19 cellular contexts compared by ENCODE assay signal in the genomic region with DNA sequence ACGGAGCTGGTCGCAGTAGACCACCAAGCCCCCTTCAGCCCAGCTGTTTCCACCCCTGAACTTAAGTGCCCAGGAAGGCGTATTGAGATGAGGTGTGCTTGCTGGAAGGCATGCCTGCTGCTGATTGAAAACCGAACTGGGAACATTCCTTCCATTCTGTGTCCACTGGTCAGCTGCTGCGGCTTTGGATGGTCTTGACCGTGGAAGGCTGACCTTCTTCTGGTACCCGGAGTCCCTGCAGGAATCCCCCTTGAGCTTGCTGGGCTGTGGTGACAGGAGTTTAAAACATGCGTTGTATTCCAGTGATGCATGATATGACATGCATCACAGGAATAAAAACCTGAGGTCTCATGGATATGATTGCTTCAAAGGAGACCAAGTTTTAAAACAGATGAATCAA. TPM values are rescaled to one million over a fixed set of nuclear protein-coding genes. Genes with fewer than 3 reads are reported as not detected.
A peak's percentile ranks its signal among the peaks of the same experiment; 100 is the strongest.
DNase-seq lines count a peak whose midpoint lies in the region; ATAC-seq and TF ChIP-seq lines count a peak whose summit lies in the region.
"Had no signal": no experiment of that assay in that cellular context is flagged by ENCODE, and none has a peak within 500 bp of the region (broad histone marks: within the 10 kb centered on the region; RNA-seq: fewer than 3 reads in every experiment).

No MANE protein-coding gene starts in this region.

- no peak overlapping the region for H3K14ac ChIP-seq in trophoblast cell (ENCODE audit: low read length)

- no peak overlapping the region for H3K4me2 ChIP-seq in trophoblast cell (ENCODE audit: low read length)

- no peak for ATAC-seq in activated T-cell treated with anti-CD3 and anti-CD28 coated beads, Interleukin-2, amount 50 U/mL, for 72 hours (replicated peaks in 1 of 2)
- ATAC-seq in activated T-cell treated with anti-CD3 and anti-CD28 coated beads, Interleukin-2, amount 50 U/mL, for 4 hours: no peak
- ATAC-seq in GM21367 (IDR thresholded peaks at IDR 0.05; ENCODE audit: unreplicated experiment): no peak
- ATAC-seq: SK-N-SH treated with all-trans-retinoic acid at 6 μM for 48 hours had no signal

- H4K8ac ChIP-seq in trophoblast cell (ENCODE audit: low read depth, low read length): no peak overlapping the region

- intact Hi-C loops in Calu3 (cut with micrococcal nuclease; ENCODE audit: unreplicated experiment): no loop called here
- intact Hi-C loops in esophagus muscularis mucosa (cut with DNase I): no loop called here
- intact Hi-C loops in transverse colon (cut with DNase I; ENCODE audit: low total_unique reads): no loop called here

- WGBS in esophagus muscularis mucosa: 87% methylated on average over 8 of the region's 8 CpGs
- WGBS in trophoblast cell (ENCODE audit: extremely low coverage, insufficient coverage, insufficient read length): no CpG with 5 or more reads among the region's 8 CpGs
- 91 to 97% methylated on average over 5 to 8 of the region's 8 CpGs for WGBS in transverse colon (ENCODE audit: low coverage in 1 of 2), 2 donors

- no peak overlapping the region for H2BK12ac ChIP-seq in trophoblast cell (ENCODE audit: low read length)

- H3K27ac ChIP-seq in esophagus muscularis mucosa (replicated peaks in 1 of 4): peak overlapping the region; percentile 13 to 21 (median 19)
- no peak overlapping the region for H3K27ac ChIP-seq in trophoblast cell (ENCODE audit: low read depth, low read length)
- H3K27ac ChIP-seq in transverse colon: no peak overlapping the region

- H3K36me3 ChIP-seq in esophagus muscularis mucosa (peaks cover 85 to 100% (median 99%) of the 10 kb centered on the region in 4 donors), trophoblast cell (ENCODE audit: control insufficient read depth in 1 of 2, insufficient read depth in 2 of 2, low read length in 2 of 2) (peaks cover 36 to 40% of the 10 kb centered on the region in 2 experiments), transverse colon (peaks cover 0 to 83% (median 42%) of the 10 kb centered on the region in 4 donors)

- no peak overlapping the region for H3K4me3 Mint-ChIP-seq in activated T-cell treated with anti-CD3 and anti-CD28 coated beads, Interleukin-2, amount 50 U/mL, for 72 hours
- H3K4me3 Mint-ChIP-seq in activated T-cell treated with anti-CD3 and anti-CD28 coated beads, Interleukin-2, amount 50 U/mL, for 4 hours: no peak overlapping the region
- H3K4me3 Mint-ChIP-seq in Calu3 (ENCODE audit: low read depth, unreplicated experiment): no peak overlapping the region
- H3K4me3 Mint-ChIP-seq: IgD-negative memory B cell had no signal

- H3K9me3 ChIP-seq in esophagus muscularis mucosa (no peaks in the 10 kb centered on the region), trophoblast cell (ENCODE audit: insufficient read depth, low read depth, low read length) (peaks cover 2% of the 10 kb centered on the region), transverse colon (no peaks in the 10 kb centered on the region)

- H3K27me3 Mint-ChIP-seq in activated T-cell treated with anti-CD3 and anti-CD28 coated beads, Interleukin-2, amount 50 U/mL, for 72 hours (ENCODE audit: low read depth): no peaks in the 10 kb centered on the region
- H3K27me3 Mint-ChIP-seq in activated T-cell treated with anti-CD3 and anti-CD28 coated beads, Interleukin-2, amount 50 U/mL, for 4 hours (ENCODE audit: low read depth): no peaks in the 10 kb centered on the region
- H3K27me3 Mint-ChIP-seq in Calu3 (ENCODE audit: unreplicated experiment): no peaks in the 10 kb centered on the region
- H3K27me3 Mint-ChIP-seq: IgD-negative memory B cell had no signal

- no peaks in the 10 kb centered on the region for H3K79me2 ChIP-seq in trophoblast cell (ENCODE audit: control insufficient read depth, insufficient read depth, low read length, poor library complexity)

- in situ Hi-C loops in transverse colon (cut with MboI; ENCODE audit: low pct_ligation_motif_present in 1 of 4, low pct_unique_long_range_greater_than_20kb in 1 of 4, low sequenced_read_pairs in 3 of 4): loop anchor here in 2 of 4 donors (25.0 kb wide), 1 partner anchor 108 kb away; no protein-coding TSS in a partner anchor

- H3K79me1 ChIP-seq in trophoblast cell (ENCODE audit: low read length): no peaks in the 10 kb centered on the region

- H3K9ac ChIP-seq in trophoblast cell (ENCODE audit: low read length): no peak overlapping the region

- H2AK5ac ChIP-seq in trophoblast cell (ENCODE audit: low read length): no peak overlapping the region

- H3K4me1 Mint-ChIP-seq in activated T-cell treated with anti-CD3 and anti-CD28 coated beads, Interleukin-2, amount 50 U/mL, for 72 hours (ENCODE audit: low read depth): peaks cover 15% of the 10 kb centered on the region
- H3K4me1 Mint-ChIP-seq in activated T-cell treated with anti-CD3 and anti-CD28 coated beads, Interleukin-2, amount 50 U/mL, for 4 hours (ENCODE audit: low read depth): peaks cover 20% of the 10 kb centered on the region
- no peaks in the 10 kb centered on the region for H3K4me1 Mint-ChIP-seq in Calu3 (ENCODE audit: low read depth, unreplicated experiment)

- DNase-seq in activated T-cell treated with anti-CD3 and anti-CD28 coated beads, Interleukin-2, amount 50 U/mL, for 72 hours: no peak
- DNase-seq in activated T-cell treated with anti-CD3 and anti-CD28 coated beads, Interleukin-2, amount 50 U/mL, for 4 hours: no peak
- DNase-seq in Calu3 (no peak), esophagus muscularis mucosa (ENCODE audit: extremely low spot score) (no peak), trophoblast cell (peak; percentile 69), AG08396 (ENCODE audit: low spot score) (no peak), transverse colon (no peak)
- DNase-seq: DND-41; GOT3; HCEC 1CT; NCI-H1105; NCI-H146; NCI-H2029 treated with DMSO at 0.1 percent for 48 hours; NCI-H345; NCI-H524; NK-92 treated with Interleukin-12 subunit alpha and Interleukin-12 subunit beta, amount 100 ng/mL, for 24 hours had no signal

- H3K23ac ChIP-seq in trophoblast cell (ENCODE audit: low read length): no peak overlapping the region

- H3K27ac Mint-ChIP-seq in activated T-cell treated with anti-CD3 and anti-CD28 coated beads, Interleukin-2, amount 50 U/mL, for 72 hours: peak overlapping the region; percentile 87
- no peak overlapping the region for H3K27ac Mint-ChIP-seq in Calu3 (ENCODE audit: unreplicated experiment)
- H3K27ac Mint-ChIP-seq: IgD-negative memory B cell had no signal

- TF ChIP-seq CTCF in Calu3 (IDR thresholded peaks at IDR 0.05; ENCODE audit: unreplicated experiment) (no peak), esophagus muscularis mucosa (IDR thresholded peaks at IDR 0.05) (no peak), transverse colon (IDR thresholded peaks at IDR 0.05) (no peak)

- no peak overlapping the region for H2BK5ac ChIP-seq in trophoblast cell (ENCODE audit: low read depth, low read length, poor library complexity)

- no peaks in the 10 kb centered on the region for H3K9me3 Mint-ChIP-seq in activated T-cell treated with anti-CD3 and anti-CD28 coated beads, Interleukin-2, amount 50 U/mL, for 72 hours
- H3K9me3 Mint-ChIP-seq in activated T-cell treated with anti-CD3 and anti-CD28 coated beads, Interleukin-2, amount 50 U/mL, for 4 hours: no peaks in the 10 kb centered on the region
- H3K9me3 Mint-ChIP-seq in Calu3 (ENCODE audit: low read depth, unreplicated experiment): no peaks in the 10 kb centered on the region

- H3K18ac ChIP-seq in trophoblast cell (ENCODE audit: low read length): no peak overlapping the region

- H3K27me3 ChIP-seq in esophagus muscularis mucosa: no peaks in the 10 kb centered on the region
- no peaks in the 10 kb centered on the region for H3K27me3 ChIP-seq in trophoblast cell (ENCODE audit: insufficient read depth, low read length)
- no peaks in the 10 kb centered on the region for H3K27me3 ChIP-seq in transverse colon

- H3K4me1 ChIP-seq in esophagus muscularis mucosa (peaks cover 0 to 23% (median 21%) of the 10 kb centered on the region in 4 donors), trophoblast cell (ENCODE audit: control insufficient read depth in 1 of 2, insufficient read depth in 2 of 2, low read length in 2 of 2) (no peaks in the 10 kb centered on the region), transverse colon (no peaks in the 10 kb centered on the region)

- no peak overlapping the region for H2BK120ac ChIP-seq in trophoblast cell (ENCODE audit: insufficient read depth, low read length, poor library complexity)

- CTCF ChIA-PET in Calu3 (lab: Charles Lee): no interaction called here

- BruUV-seq in Calu3 (replicated peaks; lab: Mats Ljungman, UMichigan): TSS peak; percentile 12

- no peak for TF ChIP-seq POLR2A in esophagus muscularis mucosa (IDR thresholded peaks at IDR 0.05; ENCODE audit: low read depth)
- TF ChIP-seq POLR2A in transverse colon (IDR thresholded peaks at IDR 0.05): no peak

- H3K4me3 ChIP-seq in esophagus muscularis mucosa: no peak overlapping the region
- H3K4me3 ChIP-seq in trophoblast cell (ENCODE audit: low read depth, low read length): no peak overlapping the region
- no peak overlapping the region for H3K4me3 ChIP-seq in transverse colon

- H3K4ac ChIP-seq in trophoblast cell (ENCODE audit: low read depth, low read length): no peak overlapping the region

- H2AFZ ChIP-seq in trophoblast cell (ENCODE audit: insufficient read depth, low read length, poor library complexity): no peak overlapping the region

- H3K36me3 Mint-ChIP-seq in activated T-cell treated with anti-CD3 and anti-CD28 coated beads, Interleukin-2, amount 50 U/mL, for 72 hours (ENCODE audit: insufficient read depth in 2 of 2): peaks cover 30 to 73% of the 10 kb centered on the region in 2 donors
- peaks cover 57% of the 10 kb centered on the region for H3K36me3 Mint-ChIP-seq in activated T-cell treated with anti-CD3 and anti-CD28 coated beads, Interleukin-2, amount 50 U/mL, for 4 hours (ENCODE audit: insufficient read depth)
- peaks cover 50% of the 10 kb centered on the region for H3K36me3 Mint-ChIP-seq in Calu3 (ENCODE audit: insufficient read depth, unreplicated experiment)

- no peak overlapping the region for H4K12ac ChIP-seq in trophoblast cell (ENCODE audit: low read depth, low read length)

- no peak for TF ChIP-seq EP300 in esophagus muscularis mucosa (IDR thresholded peaks at IDR 0.05)
- TF ChIP-seq EP300 in transverse colon (IDR thresholded peaks at IDR 0.05; ENCODE audit: low read depth): no peak

- no peak overlapping the region for H4K91ac ChIP-seq in trophoblast cell (ENCODE audit: low read depth, low read length)

RNA-seq across cellular contexts. Expression of a gene that starts 31.4 kb away (rescaled TPM):
- 100 to 1,000 TPM; 313 to 348 TPM for total RNA-seq in activated T-cell treated with anti-CD3 and anti-CD28 coated beads, Interleukin-2, amount 50 U/mL, for 72 hours
- total RNA-seq in activated T-cell treated with anti-CD3 and anti-CD28 coated beads, Interleukin-2, amount 50 U/mL, for 4 hours: 100 to 1,000 TPM; 110 to 143 (median 140) TPM
- total RNA-seq in Calu3 (2022) (99.0 and 108 TPM in 2 replicates), esophagus muscularis mucosa (100 to 1,000 TPM in 3 of 4 donors, 10 to 100 TPM in 1; 72.7 to 167 (median 116) TPM), transverse colon (100 to 1,000 TPM; 106 to 235 (median 156) TPM)
- 20.5 and 20.6 TPM in 2 replicates for polyA plus RNA-seq in trophoblast cell (2013)

RNA-seq across cellular contexts. Expression of a gene that starts 56.8 kb away (rescaled TPM):
- 100 to 1,000 TPM; 155 to 166 TPM for total RNA-seq in activated T-cell treated with anti-CD3 and anti-CD28 coated beads, Interleukin-2, amount 50 U/mL, for 72 hours
- total RNA-seq in activated T-cell treated with anti-CD3 and anti-CD28 coated beads, Interleukin-2, amount 50 U/mL, for 4 hours: 10 to 100 TPM; 90.7 to 94.9 (median 91.4) TPM
- not detected in 2 replicates for total RNA-seq in Calu3 (2022)
- total RNA-seq in esophagus muscularis mucosa: under 1 TPM in 3 of 4 donors, not detected in 1; under 0.01 to 0.50 (median 0.17) TPM
- polyA plus RNA-seq in trophoblast cell (2013): 0.08 and 0.15 TPM in 2 replicates
- total RNA-seq in transverse colon: 1 to 10 TPM in 1 of 4 donors, under 1 TPM in 2, not detected in 1; 0.20 to 1.1 (median 0.27) TPM

Comparison
In these comparisons a context has a peak if more than half of its experiments do, and no peak if none do; other contexts are left out.
1. DNase-seq: peak in trophoblast cell (2 of 2); none in activated T-cell treated with anti-CD3 and anti-CD28 coated beads, Interleukin-2, amount 50 U/mL, for 72 hours (0 of 2), activated T-cell treated with anti-CD3 and anti-CD28 coated beads, Interleukin-2, amount 50 U/mL, for 4 hours (single experiment), Calu3 (single experiment), esophagus muscularis mucosa (single experiment), AG08396 (single experiment) and transverse colon (single experiment).
2. H3K27ac ChIP-seq: peak in esophagus muscularis mucosa (4 of 4); none in trophoblast cell (single experiment) and transverse colon (0 of 4).
3. RNA of a gene that starts 56.8 kb away (total RNA-seq): 155 to 166 TPM in activated T-cell treated with anti-CD3 and anti-CD28 coated beads, Interleukin-2, amount 50 U/mL, for 72 hours and 90.7 to 94.9 TPM in activated T-cell treated with anti-CD3 and anti-CD28 coated beads, Interleukin-2, amount 50 U/mL, for 4 hours; 0.20 to 1.1 TPM in transverse colon, under 0.01 to 0.50 TPM in esophagus muscularis mucosa and not detected in Calu3; every median in the first group is over 10 times any median in the second.